1 cellular context compared by ENCODE assay signal in the genomic region with DNA sequence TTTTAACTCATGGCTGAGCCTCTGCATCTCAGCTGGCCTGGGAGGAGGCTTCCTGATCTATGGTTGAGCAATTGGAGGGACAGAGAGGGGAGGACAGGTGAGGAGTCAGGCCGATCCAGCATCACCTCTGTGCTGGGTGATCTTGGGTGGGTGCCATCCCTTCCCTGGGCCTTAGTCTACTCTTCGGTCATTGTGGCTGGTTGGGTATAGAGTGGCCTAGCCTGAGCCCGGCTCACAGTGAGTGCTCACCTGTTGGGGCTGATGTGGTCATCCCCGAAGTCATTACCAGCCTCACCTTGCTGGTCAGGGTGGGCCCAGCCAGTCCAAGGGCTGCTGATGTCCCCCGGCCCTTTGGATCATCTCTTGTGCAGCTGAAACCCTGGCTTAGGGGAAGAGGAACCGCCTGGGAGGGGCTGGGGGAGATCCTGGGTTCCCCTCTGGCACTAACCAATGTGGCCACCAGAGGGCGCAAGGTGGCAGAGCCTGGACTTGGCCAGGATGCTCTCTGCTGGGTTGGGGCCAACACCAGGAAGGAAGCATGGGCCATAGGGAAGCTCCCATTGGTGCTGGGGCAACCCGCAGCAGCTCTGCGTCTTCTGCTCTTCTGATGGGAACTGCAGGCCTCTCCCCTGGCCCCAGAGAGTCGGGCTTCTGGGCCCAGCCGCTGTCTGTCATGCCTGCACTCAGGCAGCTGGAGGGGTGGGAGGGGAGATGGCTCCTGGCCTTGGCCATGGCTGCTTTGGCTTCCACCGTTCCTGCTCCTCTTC.
TF ChIP-seq lines count a peak whose summit lies in the region.

No MANE protein-coding gene starts in this region.

TF ChIP-seq in HepG2, 621 proteins besides CTCF, POLR2A, EP300 and RAD21 (continues in another document):
- TF ChIP-seq SP140L (CRISPR knock-in tag; IDR thresholded peaks at IDR 0.05; ENCODE audit: borderline replicate concordance) (no peak), PHB2 (IDR thresholded peaks at IDR 0.05; ENCODE audit: partially characterized antibody) (no peak), FOXM1 (CRISPR knock-in tag; IDR thresholded peaks at IDR 0.05) (no peak), ZFYVE20 (CRISPR knock-in tag; IDR thresholded peaks at IDR 0.05; ENCODE audit: borderline replicate concordance, low read depth) (no peak), ZNF547 (CRISPR knock-in tag; IDR thresholded peaks at IDR 0.05) (no peak), DPF2 (CRISPR knock-in tag; IDR thresholded peaks at IDR 0.05; ENCODE audit: borderline replicate concordance, low read depth) (no peak), PCBP1 (IDR thresholded peaks at IDR 0.05; ENCODE audit: borderline replicate concordance, low read depth, low read length) (0 out of 2 replicates have a peak, but pooled peaks have one; percentile 27), ZMYM3 (CRISPR knock-in tag; IDR thresholded peaks at IDR 0.05) (no peak), ZNF33B (CRISPR knock-in tag; IDR thresholded peaks at IDR 0.05) (0 out of 2 replicates have a peak, but pooled peaks have one; percentile 20), CCDC6 (CRISPR knock-in tag; IDR thresholded peaks at IDR 0.05) (0 out of 2 replicates have a peak, but pooled peaks have one; percentile 27), ZNF652 (CRISPR knock-in tag; IDR thresholded peaks at IDR 0.05; ENCODE audit: borderline replicate concordance, low read depth) (no peak), ZNF343 (CRISPR knock-in tag; IDR thresholded peaks at IDR 0.05) (0 out of 2 replicates have a peak, but pooled peaks have one; percentile 65), ZSCAN22 (CRISPR knock-in tag; IDR thresholded peaks at IDR 0.05) (no peak), IRF2 (CRISPR knock-in tag; IDR thresholded peaks at IDR 0.05) (0 out of 2 replicates have a peak, but pooled peaks have one; percentile 39), ZSCAN20 (CRISPR knock-in tag; IDR thresholded peaks at IDR 0.05; ENCODE audit: borderline replicate concordance) (no peak), ZKSCAN5 (CRISPR knock-in tag; IDR thresholded peaks at IDR 0.05) (no peak), ZNF7 (CRISPR knock-in tag; IDR thresholded peaks at IDR 0.05) (no peak), MTA1 (CRISPR knock-in tag; IDR thresholded peaks at IDR 0.05; ENCODE audit: borderline replicate concordance) (peak; percentile 42; the same call in 1 of the 2 replicates), TCF12 (IDR thresholded peaks at IDR 0.05) (no peak), TCF12 (CRISPR knock-in tag; IDR thresholded peaks at IDR 0.05) (no peak), ZNF501 (CRISPR knock-in tag; IDR thresholded peaks at IDR 0.05) (0 out of 2 replicates have a peak, but pooled peaks have one; percentile 35), SMAD1 (CRISPR knock-in tag; IDR thresholded peaks at IDR 0.05; ENCODE audit: borderline replicate concordance, low read depth) (0 out of 2 replicates have a peak, but pooled peaks have one; percentile 46), SUZ12 (IDR thresholded peaks at IDR 0.05; ENCODE audit: low read depth, low read length) (no peak), ARHGAP35 (CRISPR knock-in tag; IDR thresholded peaks at IDR 0.05; ENCODE audit: borderline replicate concordance) (no peak), ZKSCAN8 (CRISPR knock-in tag; IDR thresholded peaks at IDR 0.05; ENCODE audit: borderline replicate concordance) (no peak)
- TF ChIP-seq, protein P1, sequence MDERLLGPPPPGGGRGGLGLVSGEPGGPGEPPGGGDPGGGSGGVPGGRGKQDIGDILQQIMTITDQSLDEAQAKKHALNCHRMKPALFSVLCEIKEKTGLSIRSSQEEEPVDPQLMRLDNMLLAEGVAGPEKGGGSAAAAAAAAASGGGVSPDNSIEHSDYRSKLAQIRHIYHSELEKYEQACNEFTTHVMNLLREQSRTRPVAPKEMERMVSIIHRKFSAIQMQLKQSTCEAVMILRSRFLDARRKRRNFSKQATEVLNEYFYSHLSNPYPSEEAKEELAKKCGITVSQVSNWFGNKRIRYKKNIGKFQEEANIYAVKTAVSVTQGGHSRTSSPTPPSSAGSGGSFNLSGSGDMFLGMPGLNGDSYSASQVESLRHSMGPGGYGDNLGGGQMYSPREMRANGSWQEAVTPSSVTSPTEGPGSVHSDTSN (CRISPR knock-in tag; IDR thresholded peaks at IDR 0.05), result no peak
- TF ChIP-seq, protein P2, sequence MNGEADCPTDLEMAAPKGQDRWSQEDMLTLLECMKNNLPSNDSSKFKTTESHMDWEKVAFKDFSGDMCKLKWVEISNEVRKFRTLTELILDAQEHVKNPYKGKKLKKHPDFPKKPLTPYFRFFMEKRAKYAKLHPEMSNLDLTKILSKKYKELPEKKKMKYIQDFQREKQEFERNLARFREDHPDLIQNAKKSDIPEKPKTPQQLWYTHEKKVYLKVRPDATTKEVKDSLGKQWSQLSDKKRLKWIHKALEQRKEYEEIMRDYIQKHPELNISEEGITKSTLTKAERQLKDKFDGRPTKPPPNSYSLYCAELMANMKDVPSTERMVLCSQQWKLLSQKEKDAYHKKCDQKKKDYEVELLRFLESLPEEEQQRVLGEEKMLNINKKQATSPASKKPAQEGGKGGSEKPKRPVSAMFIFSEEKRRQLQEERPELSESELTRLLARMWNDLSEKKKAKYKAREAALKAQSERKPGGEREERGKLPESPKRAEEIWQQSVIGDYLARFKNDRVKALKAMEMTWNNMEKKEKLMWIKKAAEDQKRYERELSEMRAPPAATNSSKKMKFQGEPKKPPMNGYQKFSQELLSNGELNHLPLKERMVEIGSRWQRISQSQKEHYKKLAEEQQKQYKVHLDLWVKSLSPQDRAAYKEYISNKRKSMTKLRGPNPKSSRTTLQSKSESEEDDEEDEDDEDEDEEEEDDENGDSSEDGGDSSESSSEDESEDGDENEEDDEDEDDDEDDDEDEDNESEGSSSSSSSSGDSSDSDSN (CRISPR knock-in tag; IDR thresholded peaks at IDR 0.05), result peak; percentile 54; the same call in 1 of the 2 replicates
- TF ChIP-seq, protein P3, sequence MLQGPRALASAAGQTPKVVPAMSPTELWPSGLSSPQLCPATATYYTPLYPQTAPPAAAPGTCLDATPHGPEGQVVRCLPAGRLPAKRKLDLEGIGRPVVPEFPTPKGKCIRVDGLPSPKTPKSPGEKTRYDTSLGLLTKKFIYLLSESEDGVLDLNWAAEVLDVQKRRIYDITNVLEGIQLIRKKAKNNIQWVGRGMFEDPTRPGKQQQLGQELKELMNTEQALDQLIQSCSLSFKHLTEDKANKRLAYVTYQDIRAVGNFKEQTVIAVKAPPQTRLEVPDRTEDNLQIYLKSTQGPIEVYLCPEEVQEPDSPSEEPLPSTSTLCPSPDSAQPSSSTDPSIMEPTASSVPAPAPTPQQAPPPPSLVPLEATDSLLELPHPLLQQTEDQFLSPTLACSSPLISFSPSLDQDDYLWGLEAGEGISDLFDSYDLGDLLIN (CRISPR knock-in tag; IDR thresholded peaks at IDR 0.05; ENCODE audit: borderline replicate concordance), result no peak
- TF ChIP-seq, protein P4, sequence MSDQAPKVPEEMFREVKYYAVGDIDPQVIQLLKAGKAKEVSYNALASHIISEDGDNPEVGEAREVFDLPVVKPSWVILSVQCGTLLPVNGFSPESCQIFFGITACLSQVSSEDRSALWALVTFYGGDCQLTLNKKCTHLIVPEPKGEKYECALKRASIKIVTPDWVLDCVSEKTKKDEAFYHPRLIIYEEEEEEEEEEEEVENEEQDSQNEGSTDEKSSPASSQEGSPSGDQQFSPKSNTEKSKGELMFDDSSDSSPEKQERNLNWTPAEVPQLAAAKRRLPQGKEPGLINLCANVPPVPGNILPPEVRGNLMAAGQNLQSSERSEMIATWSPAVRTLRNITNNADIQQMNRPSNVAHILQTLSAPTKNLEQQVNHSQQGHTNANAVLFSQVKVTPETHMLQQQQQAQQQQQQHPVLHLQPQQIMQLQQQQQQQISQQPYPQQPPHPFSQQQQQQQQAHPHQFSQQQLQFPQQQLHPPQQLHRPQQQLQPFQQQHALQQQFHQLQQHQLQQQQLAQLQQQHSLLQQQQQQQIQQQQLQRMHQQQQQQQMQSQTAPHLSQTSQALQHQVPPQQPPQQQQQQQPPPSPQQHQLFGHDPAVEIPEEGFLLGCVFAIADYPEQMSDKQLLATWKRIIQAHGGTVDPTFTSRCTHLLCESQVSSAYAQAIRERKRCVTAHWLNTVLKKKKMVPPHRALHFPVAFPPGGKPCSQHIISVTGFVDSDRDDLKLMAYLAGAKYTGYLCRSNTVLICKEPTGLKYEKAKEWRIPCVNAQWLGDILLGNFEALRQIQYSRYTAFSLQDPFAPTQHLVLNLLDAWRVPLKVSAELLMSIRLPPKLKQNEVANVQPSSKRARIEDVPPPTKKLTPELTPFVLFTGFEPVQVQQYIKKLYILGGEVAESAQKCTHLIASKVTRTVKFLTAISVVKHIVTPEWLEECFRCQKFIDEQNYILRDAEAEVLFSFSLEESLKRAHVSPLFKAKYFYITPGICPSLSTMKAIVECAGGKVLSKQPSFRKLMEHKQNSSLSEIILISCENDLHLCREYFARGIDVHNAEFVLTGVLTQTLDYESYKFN (CRISPR knock-in tag; conservative IDR thresholded peaks at IDR 0.05), result 0 out of 2 replicates have a peak, but pooled peaks have one; percentile 17
- TF ChIP-seq, protein P5, sequence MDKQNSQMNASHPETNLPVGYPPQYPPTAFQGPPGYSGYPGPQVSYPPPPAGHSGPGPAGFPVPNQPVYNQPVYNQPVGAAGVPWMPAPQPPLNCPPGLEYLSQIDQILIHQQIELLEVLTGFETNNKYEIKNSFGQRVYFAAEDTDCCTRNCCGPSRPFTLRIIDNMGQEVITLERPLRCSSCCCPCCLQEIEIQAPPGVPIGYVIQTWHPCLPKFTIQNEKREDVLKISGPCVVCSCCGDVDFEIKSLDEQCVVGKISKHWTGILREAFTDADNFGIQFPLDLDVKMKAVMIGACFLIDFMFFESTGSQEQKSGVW (CRISPR knock-in tag; IDR thresholded peaks at IDR 0.05; ENCODE audit: borderline replicate concordance), result no peak
- TF ChIP-seq, protein P6, sequence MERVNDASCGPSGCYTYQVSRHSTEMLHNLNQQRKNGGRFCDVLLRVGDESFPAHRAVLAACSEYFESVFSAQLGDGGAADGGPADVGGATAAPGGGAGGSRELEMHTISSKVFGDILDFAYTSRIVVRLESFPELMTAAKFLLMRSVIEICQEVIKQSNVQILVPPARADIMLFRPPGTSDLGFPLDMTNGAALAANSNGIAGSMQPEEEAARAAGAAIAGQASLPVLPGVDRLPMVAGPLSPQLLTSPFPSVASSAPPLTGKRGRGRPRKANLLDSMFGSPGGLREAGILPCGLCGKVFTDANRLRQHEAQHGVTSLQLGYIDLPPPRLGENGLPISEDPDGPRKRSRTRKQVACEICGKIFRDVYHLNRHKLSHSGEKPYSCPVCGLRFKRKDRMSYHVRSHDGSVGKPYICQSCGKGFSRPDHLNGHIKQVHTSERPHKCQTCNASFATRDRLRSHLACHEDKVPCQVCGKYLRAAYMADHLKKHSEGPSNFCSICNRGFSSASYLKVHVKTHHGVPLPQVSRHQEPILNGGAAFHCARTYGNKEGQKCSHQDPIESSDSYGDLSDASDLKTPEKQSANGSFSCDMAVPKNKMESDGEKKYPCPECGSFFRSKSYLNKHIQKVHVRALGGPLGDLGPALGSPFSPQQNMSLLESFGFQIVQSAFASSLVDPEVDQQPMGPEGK (CRISPR knock-in tag; IDR thresholded peaks at IDR 0.05), result peak; percentile 86
- TF ChIP-seq, protein P7, sequence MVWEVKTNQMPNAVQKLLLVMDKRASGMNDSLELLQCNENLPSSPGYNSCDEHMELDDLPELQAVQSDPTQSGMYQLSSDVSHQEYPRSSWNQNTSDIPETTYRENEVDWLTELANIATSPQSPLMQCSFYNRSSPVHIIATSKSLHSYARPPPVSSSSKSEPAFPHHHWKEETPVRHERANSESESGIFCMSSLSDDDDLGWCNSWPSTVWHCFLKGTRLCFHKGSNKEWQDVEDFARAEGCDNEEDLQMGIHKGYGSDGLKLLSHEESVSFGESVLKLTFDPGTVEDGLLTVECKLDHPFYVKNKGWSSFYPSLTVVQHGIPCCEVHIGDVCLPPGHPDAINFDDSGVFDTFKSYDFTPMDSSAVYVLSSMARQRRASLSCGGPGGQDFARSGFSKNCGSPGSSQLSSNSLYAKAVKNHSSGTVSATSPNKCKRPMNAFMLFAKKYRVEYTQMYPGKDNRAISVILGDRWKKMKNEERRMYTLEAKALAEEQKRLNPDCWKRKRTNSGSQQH (CRISPR knock-in tag; IDR thresholded peaks at IDR 0.05; ENCODE audit: low read depth), result no peak
- TF ChIP-seq, protein P8, sequence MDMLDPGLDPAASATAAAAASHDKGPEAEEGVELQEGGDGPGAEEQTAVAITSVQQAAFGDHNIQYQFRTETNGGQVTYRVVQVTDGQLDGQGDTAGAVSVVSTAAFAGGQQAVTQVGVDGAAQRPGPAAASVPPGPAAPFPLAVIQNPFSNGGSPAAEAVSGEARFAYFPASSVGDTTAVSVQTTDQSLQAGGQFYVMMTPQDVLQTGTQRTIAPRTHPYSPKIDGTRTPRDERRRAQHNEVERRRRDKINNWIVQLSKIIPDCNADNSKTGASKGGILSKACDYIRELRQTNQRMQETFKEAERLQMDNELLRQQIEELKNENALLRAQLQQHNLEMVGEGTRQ (IDR thresholded peaks at IDR 0.05; ENCODE audit: low read depth, low read length), result no peak
- TF ChIP-seq, protein P8 (CRISPR knock-in tag; IDR thresholded peaks at IDR 0.05; ENCODE audit: borderline replicate concordance), result no peak
- TF ChIP-seq, protein P9, sequence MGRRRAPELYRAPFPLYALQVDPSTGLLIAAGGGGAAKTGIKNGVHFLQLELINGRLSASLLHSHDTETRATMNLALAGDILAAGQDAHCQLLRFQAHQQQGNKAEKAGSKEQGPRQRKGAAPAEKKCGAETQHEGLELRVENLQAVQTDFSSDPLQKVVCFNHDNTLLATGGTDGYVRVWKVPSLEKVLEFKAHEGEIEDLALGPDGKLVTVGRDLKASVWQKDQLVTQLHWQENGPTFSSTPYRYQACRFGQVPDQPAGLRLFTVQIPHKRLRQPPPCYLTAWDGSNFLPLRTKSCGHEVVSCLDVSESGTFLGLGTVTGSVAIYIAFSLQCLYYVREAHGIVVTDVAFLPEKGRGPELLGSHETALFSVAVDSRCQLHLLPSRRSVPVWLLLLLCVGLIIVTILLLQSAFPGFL (CRISPR knock-in tag; IDR thresholded peaks at IDR 0.05), result no peak
